ENCODE assay signal across 8 cellular contexts in the genomic region with DNA sequence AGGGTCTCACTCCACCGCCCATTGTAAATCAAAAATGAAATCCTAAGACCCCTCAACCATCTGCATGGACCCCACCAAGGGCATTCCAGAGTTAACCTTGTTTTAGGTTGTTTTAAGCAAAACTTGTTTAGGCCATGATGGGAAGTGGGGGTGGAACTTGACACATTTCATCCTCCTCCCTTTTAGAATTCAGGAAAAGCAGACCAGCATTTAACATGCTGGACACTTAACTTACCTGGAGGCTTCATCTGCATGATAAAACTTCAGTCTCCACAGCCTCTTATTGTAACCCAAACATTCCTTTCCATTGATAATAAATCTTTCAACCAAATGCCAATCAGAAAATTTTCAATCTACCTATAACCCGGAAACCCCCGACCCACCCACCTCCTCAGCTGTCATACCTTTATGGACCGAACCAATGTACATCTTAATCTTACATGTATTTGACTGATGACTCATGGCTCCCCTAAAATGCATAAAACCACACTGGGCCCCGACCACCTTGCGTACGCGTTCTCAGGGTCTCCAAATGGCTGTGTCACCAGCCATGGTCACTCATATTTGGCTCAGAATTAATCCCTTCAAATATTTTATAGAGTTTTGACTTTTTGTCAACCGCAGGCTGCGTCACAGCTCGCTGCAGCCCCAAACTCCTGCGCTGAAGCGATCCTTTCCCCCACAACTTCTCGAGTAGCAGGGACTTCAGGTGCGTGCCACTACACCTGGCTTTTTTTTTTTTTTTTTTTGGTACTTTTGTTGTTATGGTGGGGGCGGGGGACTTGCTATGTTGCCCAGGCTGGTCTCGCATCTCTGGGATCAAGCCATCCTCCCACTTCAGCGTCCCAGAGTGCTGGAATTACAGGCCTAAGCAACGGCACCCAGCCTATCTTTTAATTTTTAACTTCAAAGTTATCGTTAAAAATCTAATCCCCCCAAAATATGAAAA. TPM values are rescaled to one million over a fixed set of nuclear protein-coding genes. Genes with fewer than 3 reads are reported as not detected.
DNase-seq lines count a peak whose midpoint lies in the region; ATAC-seq and TF ChIP-seq lines count a peak whose summit lies in the region.

No MANE protein-coding gene starts in this region.

- no peaks in the 10 kb centered on the region for H3K79me2 ChIP-seq in SK-N-SH (ENCODE audit: insufficient read depth)

- H3K27me3 ChIP-seq in SK-N-SH (ENCODE audit: insufficient read depth) (no peaks in the 10 kb centered on the region), kidney epithelial cell (ENCODE audit: control insufficient read depth, insufficient read depth, low read length) (no peaks in the 10 kb centered on the region), testis (no peaks in the 10 kb centered on the region)

- H3K9me3 Mint-ChIP-seq in activated naive CD8-positive, alpha-beta T cell (ENCODE audit: low read depth) = no peaks in the 10 kb centered on the region

- TF ChIP-seq CTCF in SK-N-SH (IDR thresholded peaks at IDR 0.05) (no peak), kidney epithelial cell (IDR thresholded peaks at IDR 0.05; ENCODE audit: insufficient read depth, low read length, poor library complexity, severe bottlenecking) (no peak), testis (IDR thresholded peaks at IDR 0.05) (no peak)

- H3K9me2 ChIP-seq in SK-N-SH = no peaks in the 10 kb centered on the region

- H3F3A ChIP-seq in SK-N-SH (replicated peaks; ENCODE audit: insufficient read depth) = no peaks in the 10 kb centered on the region

- DNase-seq in SK-N-SH (no peak), kidney epithelial cell (ENCODE audit: low read depth) (no peak), testis (no peak), NCI-H1417 treated with DMSO at 0.1 percent for 48 hours (lab: John Stamatoyannopoulos, UW) (no peak)
- DNase-seq in stimulated activated CD4-positive, alpha-beta T cell treated with anti-CD3 and anti-CD28 coated beads, Interleukin-4, amount 100 ng/mL, for 4 hours = no peak

- peak overlapping the region; percentile 69 to 83 for H3K4me3 ChIP-seq in SK-N-SH (ENCODE audit: low read depth in 2 of 2, low read length in 1 of 2)
- H3K4me3 ChIP-seq in kidney epithelial cell (ENCODE audit: low read depth, low read length) = peak overlapping the region; percentile 67
- peak overlapping the region; percentile 91 to 99 for H3K4me3 ChIP-seq in testis

- CTCF ChIA-PET in SK-N-SH (lab: Yijun Ruan, JAX) = no interaction called here

- H3K4me2 ChIP-seq in SK-N-SH = peak overlapping the region; percentile 78

- peak overlapping the region; percentile 93 for H2AFZ ChIP-seq in SK-N-SH (ENCODE audit: low read depth)

- peaks cover 6% of the 10 kb centered on the region for H3K36me3 Mint-ChIP-seq in activated naive CD8-positive, alpha-beta T cell

- H3K4me1 ChIP-seq in SK-N-SH (ENCODE audit: control insufficient read depth in 1 of 2, insufficient read depth in 2 of 2, low read depth in 1 of 2, low read length in 1 of 2) (peaks cover 0 to 10% of the 10 kb centered on the region in 2 experiments; a peak in 2 of 4 replicates), testis (peaks cover 10% of the 10 kb centered on the region)

- H3K9me3 ChIP-seq in SK-N-SH = no peaks in the 10 kb centered on the region
- no peaks in the 10 kb centered on the region for H3K9me3 ChIP-seq in testis

- POLR2A ChIA-PET in SK-N-SH (lab: Yijun Ruan, JAX) = no interaction called here

- TF ChIP-seq RAD21 in SK-N-SH (IDR thresholded peaks at IDR 0.05; ENCODE audit: low read length) = no peak

- H3K36me3 ChIP-seq in SK-N-SH (replicated peaks in 1 of 2; ENCODE audit: control insufficient read depth in 1 of 2, insufficient read depth in 2 of 2, low read length in 1 of 2) (no peaks in the 10 kb centered on the region), kidney epithelial cell (ENCODE audit: control insufficient read depth, insufficient read depth, low read length) (no peaks in the 10 kb centered on the region), testis (ENCODE audit: low read depth, missing control alignments) (no peaks in the 10 kb centered on the region)

- peaks cover 25% of the 10 kb centered on the region for H3K4me1 Mint-ChIP-seq in activated naive CD8-positive, alpha-beta T cell (ENCODE audit: low read depth)

- TF ChIP-seq POLR2A in testis (IDR thresholded peaks at IDR 0.05) = no peak

- H3K27ac ChIP-seq in SK-N-SH (ENCODE audit: low read depth in 2 of 2, low read length in 1 of 2) (no peak overlapping the region; a peak in 2 of 4 replicates), testis (peak overlapping the region in 1 of 2 donors; percentile 98)

- H4K20me1 ChIP-seq in SK-N-SH (ENCODE audit: insufficient read depth) = no peaks in the 10 kb centered on the region

- intact Hi-C loops in testis (cut with DNase I; ENCODE audit: low total_unique reads) = no loop called here

- peak overlapping the region; percentile 94 for H3K4me3 Mint-ChIP-seq in activated naive CD8-positive, alpha-beta T cell

- H3K9ac ChIP-seq in SK-N-SH = peak overlapping the region; percentile 68; the same call in 1 of the 2 replicates

- H3K27ac Mint-ChIP-seq in activated naive CD8-positive, alpha-beta T cell = peak overlapping the region; percentile 92

- WGBS in SK-N-SH (ENCODE audit: low lambda C conversion rate) = 76% methylated on average over 20 of the region's 20 CpGs
- WGBS in testis, 2 donors = 50 to 53% methylated on average over 20 of the region's 20 CpGs

- no peak for TF ChIP-seq EP300 in SK-N-SH (IDR thresholded peaks at IDR 0.05; ENCODE audit: borderline replicate concordance in 1 of 2, low read depth in 1 of 2, low read length in 1 of 2)

- no peaks in the 10 kb centered on the region for H3K27me3 Mint-ChIP-seq in activated naive CD8-positive, alpha-beta T cell

- no peak for ATAC-seq in SK-N-SH treated with all-trans-retinoic acid at 6 μM for 48 hours
- ATAC-seq in HG02763 (IDR thresholded peaks at IDR 0.05; ENCODE audit: unreplicated experiment) = no peak

TF ChIP-seq in SK-N-SH, 30 proteins besides CTCF, POLR2A, EP300 and RAD21:
- no peak for TF ChIP-seq TCF12 (IDR thresholded peaks at IDR 0.05)
- TF ChIP-seq, protein P1, sequence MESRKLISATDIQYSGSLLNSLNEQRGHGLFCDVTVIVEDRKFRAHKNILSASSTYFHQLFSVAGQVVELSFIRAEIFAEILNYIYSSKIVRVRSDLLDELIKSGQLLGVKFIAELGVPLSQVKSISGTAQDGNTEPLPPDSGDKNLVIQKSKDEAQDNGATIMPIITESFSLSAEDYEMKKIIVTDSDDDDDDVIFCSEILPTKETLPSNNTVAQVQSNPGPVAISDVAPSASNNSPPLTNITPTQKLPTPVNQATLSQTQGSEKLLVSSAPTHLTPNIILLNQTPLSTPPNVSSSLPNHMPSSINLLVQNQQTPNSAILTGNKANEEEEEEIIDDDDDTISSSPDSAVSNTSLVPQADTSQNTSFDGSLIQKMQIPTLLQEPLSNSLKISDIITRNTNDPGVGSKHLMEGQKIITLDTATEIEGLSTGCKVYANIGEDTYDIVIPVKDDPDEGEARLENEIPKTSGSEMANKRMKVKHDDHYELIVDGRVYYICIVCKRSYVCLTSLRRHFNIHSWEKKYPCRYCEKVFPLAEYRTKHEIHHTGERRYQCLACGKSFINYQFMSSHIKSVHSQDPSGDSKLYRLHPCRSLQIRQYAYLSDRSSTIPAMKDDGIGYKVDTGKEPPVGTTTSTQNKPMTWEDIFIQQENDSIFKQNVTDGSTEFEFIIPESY (IDR thresholded peaks at IDR 0.05; ENCODE audit: borderline replicate concordance, low read depth) = no peak
- TF ChIP-seq EZH2phosphoT487 (IDR thresholded peaks at IDR 0.05; ENCODE audit: borderline replicate concordance, low read depth) = no peak

TF ChIP-seq in SK-N-SH treated with all-trans-retinoic acid at 6 μM for 48 hours, 23 proteins besides CTCF, POLR2A, EP300 and RAD21 (continues in another document):
- TF ChIP-seq, protein P2, sequence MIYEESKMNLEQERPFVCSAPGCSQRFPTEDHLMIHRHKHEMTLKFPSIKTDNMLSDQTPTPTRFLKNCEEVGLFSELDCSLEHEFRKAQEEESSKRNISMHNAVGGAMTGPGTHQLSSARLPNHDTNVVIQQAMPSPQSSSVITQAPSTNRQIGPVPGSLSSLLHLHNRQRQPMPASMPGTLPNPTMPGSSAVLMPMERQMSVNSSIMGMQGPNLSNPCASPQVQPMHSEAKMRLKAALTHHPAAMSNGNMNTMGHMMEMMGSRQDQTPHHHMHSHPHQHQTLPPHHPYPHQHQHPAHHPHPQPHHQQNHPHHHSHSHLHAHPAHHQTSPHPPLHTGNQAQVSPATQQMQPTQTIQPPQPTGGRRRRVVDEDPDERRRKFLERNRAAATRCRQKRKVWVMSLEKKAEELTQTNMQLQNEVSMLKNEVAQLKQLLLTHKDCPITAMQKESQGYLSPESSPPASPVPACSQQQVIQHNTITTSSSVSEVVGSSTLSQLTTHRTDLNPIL (CRISPR knock-in tag; IDR thresholded peaks at IDR 0.05; ENCODE audit: low read depth) = no peak
- TF ChIP-seq CSDC2 (CRISPR knock-in tag; IDR thresholded peaks at IDR 0.05) = no peak
- no peak for TF ChIP-seq ZC3H10 (CRISPR knock-in tag; IDR thresholded peaks at IDR 0.05)
- no peak for TF ChIP-seq ZFP3 (CRISPR knock-in tag; IDR thresholded peaks at IDR 0.05)
- TF ChIP-seq, protein P3, sequence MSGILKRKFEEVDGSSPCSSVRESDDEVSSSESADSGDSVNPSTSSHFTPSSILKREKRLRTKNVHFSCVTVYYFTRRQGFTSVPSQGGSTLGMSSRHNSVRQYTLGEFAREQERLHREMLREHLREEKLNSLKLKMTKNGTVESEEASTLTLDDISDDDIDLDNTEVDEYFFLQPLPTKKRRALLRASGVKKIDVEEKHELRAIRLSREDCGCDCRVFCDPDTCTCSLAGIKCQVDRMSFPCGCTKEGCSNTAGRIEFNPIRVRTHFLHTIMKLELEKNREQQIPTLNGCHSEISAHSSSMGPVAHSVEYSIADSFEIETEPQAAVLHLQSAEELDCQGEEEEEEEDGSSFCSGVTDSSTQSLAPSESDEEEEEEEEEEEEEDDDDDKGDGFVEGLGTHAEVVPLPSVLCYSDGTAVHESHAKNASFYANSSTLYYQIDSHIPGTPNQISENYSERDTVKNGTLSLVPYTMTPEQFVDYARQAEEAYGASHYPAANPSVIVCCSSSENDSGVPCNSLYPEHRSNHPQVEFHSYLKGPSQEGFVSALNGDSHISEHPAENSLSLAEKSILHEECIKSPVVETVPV (CRISPR knock-in tag; IDR thresholded peaks at IDR 0.05) = no peak
- no peak for TF ChIP-seq BACH2 (CRISPR knock-in tag; IDR thresholded peaks at IDR 0.05; ENCODE audit: borderline replicate concordance)

RNA-seq across cellular contexts. Expression of a gene that starts 0.9 kb away (rescaled TPM):
- polyA plus RNA-seq in SK-N-SH (2012; rRNA removed) = 13.2 and 16.7 TPM in 2 replicates
- polyA plus RNA-seq in SK-N-SH (2012; cell fraction: cytosol; rRNA removed) = 10.7 and 13.4 TPM in 2 replicates
- polyA plus RNA-seq in SK-N-SH (2012; cell fraction: nucleus; rRNA removed) = 30.3 and 36.3 TPM in 2 replicates
- 23.5 and 26.6 TPM in 2 replicates for total RNA-seq in kidney epithelial cell
- total RNA-seq in testis = 10 to 100 TPM; 28.3 to 37.5 TPM
- polyA plus RNA-seq in testis (ENCODE audit: insufficient read depth, low read depth, low replicate concordance) = 32.8 TPM

RNA-seq across cellular contexts. Expression of a gene that starts 56.0 kb away (rescaled TPM):
- polyA plus RNA-seq in SK-N-SH (2012; rRNA removed) (45.1 and 52.4 TPM in 2 replicates), testis (ENCODE audit: insufficient read depth, low read depth, low replicate concordance) (32.8 TPM)
- polyA plus RNA-seq in SK-N-SH (2012; cell fraction: cytosol; rRNA removed) = 45.4 and 60.4 TPM in 2 replicates
- polyA plus RNA-seq in SK-N-SH (2012; cell fraction: nucleus; rRNA removed) = 46.7 and 51.7 TPM in 2 replicates
- total RNA-seq in kidney epithelial cell (95.4 and 96.9 TPM in 2 replicates), testis (10 to 100 TPM; 39.1 to 50.0 TPM)
